In genomic region chr7:27185013-27185707, GRCh38 we compare ENCODE assay signal across 9 cellular contexts. TPM values are rescaled to one million over a fixed set of nuclear protein-coding genes. Genes with fewer than 3 reads are reported as not detected.
A peak's percentile ranks its signal among the peaks of the same experiment; 100 is the strongest.
DNase-seq lines count a peak whose midpoint lies in the region; ATAC-seq, FAIRE-seq and TF ChIP-seq lines count a peak whose summit lies in the region.
"Had no signal": no experiment of that assay in that cellular context is flagged by ENCODE, and none has a peak within 500 bp of the region (broad histone marks: within the 10 kb centered on the region; RNA-seq: fewer than 3 reads in every experiment).

Gene HOXA11 (minus strand): TSS chr7:27185232. CDS start chr7:27185144, 88 bp downstream.

- H3K4me1 ChIP-seq in kidney (ENCODE audit: control insufficient read depth in 1 of 2, insufficient read depth in 1 of 2, low read depth in 1 of 2, low read length in 2 of 2) (peaks cover 0 to 4% of the 10 kb centered on the region in 2 donors), testis (peaks cover 7% of the 10 kb centered on the region)

- TF ChIP-seq CTCF in C4-2B (conservative IDR thresholded peaks at IDR 0.05) (no peak), kidney (IDR thresholded peaks at IDR 0.05; ENCODE audit: borderline replicate concordance, extremely low read depth, insufficient read depth) (no peak), testis (IDR thresholded peaks at IDR 0.05) (no peak)

- H3K4me3 Mint-ChIP-seq in activated CD4-positive, alpha-beta memory T cell treated with anti-CD3 and anti-CD28 coated beads, Interleukin-2, amount 10 ng/mL, durations not matched to agents 7 days and 5 days, result peak within 1 kb of the TSS; percentile 48

- peak within 1 kb of the TSS; percentile 66 for H3K27ac Mint-ChIP-seq in activated CD4-positive, alpha-beta memory T cell treated with anti-CD3 and anti-CD28 coated beads, Interleukin-2, amount 10 ng/mL, durations not matched to agents 7 days and 5 days

- peaks cover 5% of the 10 kb centered on the region for H3K36me3 Mint-ChIP-seq in activated CD4-positive, alpha-beta memory T cell treated with anti-CD3 and anti-CD28 coated beads, Interleukin-2, amount 10 ng/mL, durations not matched to agents 7 days and 5 days (ENCODE audit: low read depth)

- 6 to 9% methylated on average over 29 to 31 of the region's 36 CpGs for WGBS in testis, 2 donors

- CTCF ChIA-PET in HEK293T (lab: Yijun Ruan, JAX), result interaction anchor here (0.7 to 1.3 kb wide), 2 partner anchors 11 to 15 kb away, joined by 3 read pairs; partner anchors contain the start of gene HOXA13
- CTCF ChIA-PET in activated CD4-positive, alpha-beta memory T cell treated with anti-CD3 and anti-CD28 coated beads, Interleukin-2, amount 10 ng/mL, durations not matched to agents 7 days and 5 days (lab: Charles Lee), result interaction anchor here (1.0 to 4.7 kb wide), 3 partner anchors 10 to 35 kb away, joined by 3 to 26 read pairs (median 4); no protein-coding TSS in a partner anchor

- H3K36me3 ChIP-seq in kidney (ENCODE audit: control insufficient read depth in 1 of 2, insufficient read depth in 2 of 2, low read length in 2 of 2) (no peaks in the 10 kb centered on the region), testis (ENCODE audit: low read depth, missing control alignments) (no peaks in the 10 kb centered on the region)

- intact Hi-C loops in kidney (cut with DNase I), result no loop called here
- intact Hi-C loops in testis (cut with DNase I; ENCODE audit: low total_unique reads), result no loop called here

- peaks cover 35% of the 10 kb centered on the region for H3K4me1 Mint-ChIP-seq in activated CD4-positive, alpha-beta memory T cell treated with anti-CD3 and anti-CD28 coated beads, Interleukin-2, amount 10 ng/mL, durations not matched to agents 7 days and 5 days

- H3K27ac ChIP-seq in C4-2B (peak within 1 kb of the TSS; percentile 79), kidney (ENCODE audit: low read depth in 2 of 2, low read length in 2 of 2) (peak within 1 kb of the TSS; percentile 87 to 92), testis (no peak within 1 kb of the TSS)

- H3K9me3 Mint-ChIP-seq in activated CD4-positive, alpha-beta memory T cell treated with anti-CD3 and anti-CD28 coated beads, Interleukin-2, amount 10 ng/mL, durations not matched to agents 7 days and 5 days, result no peaks in the 10 kb centered on the region

- peaks cover 87% of the 10 kb centered on the region for H3K27me3 Mint-ChIP-seq in activated CD4-positive, alpha-beta memory T cell treated with anti-CD3 and anti-CD28 coated beads, Interleukin-2, amount 10 ng/mL, durations not matched to agents 7 days and 5 days

- POLR2A ChIA-PET in HEK293T (lab: Yijun Ruan, JAX), result interaction anchor here (0.6 to 10.3 kb wide), 16 partner anchors 14 to 989 kb away, joined by 3 to 215 read pairs (median 6); partner anchors contain the start of genes CBX3, HNRNPA2B1, HOXA10 and HOXA13
- POLR2A ChIA-PET in activated CD4-positive, alpha-beta memory T cell treated with anti-CD3 and anti-CD28 coated beads, Interleukin-2, amount 10 ng/mL, durations not matched to agents 7 days and 5 days (lab: Charles Lee), result no interaction called here

- peak; percentile 74 for DNase-seq in HEK293T (ENCODE audit: extremely low spot score)
- DNase-seq in activated CD4-positive, alpha-beta memory T cell treated with anti-CD3 and anti-CD28 coated beads, Interleukin-2, amount 10 ng/mL, durations not matched to agents 7 days and 5 days, result no peak
- peak; percentile 82 for DNase-seq in kidney
- peak; percentile 13 for DNase-seq in testis
- DNase-seq in pons (ENCODE audit: low spot score), result no peak
- no peak for DNase-seq in ACHN

- no peaks in the 10 kb centered on the region for H3K9me3 ChIP-seq in kidney (ENCODE audit: control insufficient read depth in 1 of 2, low read length in 2 of 2)
- H3K9me3 ChIP-seq in testis, result no peaks in the 10 kb centered on the region

- TF ChIP-seq POLR2A in testis (IDR thresholded peaks at IDR 0.05), result no peak

- FAIRE-seq in kidney (lab: Jason Lieb, UNC), result no peak

- in situ Hi-C loops in ACHN (cut with HindIII; ENCODE audit: low pct_ligation_motif_present, low pct_unique_long_range_greater_than_20kb, low sequenced_read_pairs), result no loop called here

- peak within 1 kb of the TSS; percentile 68 for H3K4me3 ChIP-seq in kidney (ENCODE audit: low read length in 2 of 2)
- H3K4me3 ChIP-seq in testis, result peak within 1 kb of the TSS in 1 of 2 donors; percentile 13
- H3K4me3 ChIP-seq: lung had no signal

- H3K9ac ChIP-seq in kidney (ENCODE audit: low read length in 2 of 2), result peak within 1 kb of the TSS; percentile 50 to 67

- no peak for ATAC-seq in GM18498 (IDR thresholded peaks at IDR 0.05; ENCODE audit: unreplicated experiment)

- H3K27me3 ChIP-seq in testis, result peaks cover 8% of the 10 kb centered on the region

TF ChIP-seq in HEK293T, 16 proteins besides CTCF, POLR2A, EP300 and RAD21:
- TF ChIP-seq L3MBTL2 (conservative IDR thresholded peaks at IDR 0.05) (no peak), ZNF384 (IDR thresholded peaks at IDR 0.05) (peak; percentile 94), PKNOX1 (IDR thresholded peaks at IDR 0.05) (peak; percentile 57), TARDBP (IDR thresholded peaks at IDR 0.05) (no peak)
TF ChIP-seq in HEK293T: peak in this region for 2.

RNA-seq across cellular contexts. Expression of gene HOXA11, which starts in this region (rescaled TPM):
- total RNA-seq in activated CD4-positive, alpha-beta memory T cell treated with anti-CD3 and anti-CD28 coated beads, Interleukin-2, amount 10 ng/mL, durations not matched to agents 7 days and 5 days, result not detected
- total RNA-seq in kidney (5.2 TPM), testis (under 1 TPM in 1 of 2 donors, not detected in 1; 0.25 TPM)
- polyA plus RNA-seq in kidney (ENCODE audit: insufficient read depth, low read depth, low replicate concordance) (5.5 TPM), testis (ENCODE audit: insufficient read depth, low read depth, low replicate concordance) (0.96 TPM)
- total RNA-seq: lung had no signal
- polyA plus RNA-seq: lung had no signal

Comparison
In these comparisons a context has a peak if more than half of its experiments do, and no peak if none do; other contexts are left out.
1. Peak in DNase-seq in testis; RNA of the gene not detected or under 1 TPM.
2. H3K27ac ChIP-seq: peak in C4-2B (single experiment) and kidney (2 of 2); none in testis (0 of 2).
3. DNase-seq: peak in HEK293T (single experiment) and kidney (single experiment); none in activated CD4-positive, alpha-beta memory T cell treated with anti-CD3 and anti-CD28 coated beads, Interleukin-2, amount 10 ng/mL, durations not matched to agents 7 days and 5 days (single experiment), pons (single experiment) and ACHN (single experiment).